28 cellular contexts compared by ENCODE assay signal in genomic region chr5:2330731-2331130, GRCh38.
"Had no signal": no experiment of that assay in that cellular context is flagged by ENCODE, and none has a peak within 500 bp of the region (broad histone marks: within the 10 kb centered on the region; RNA-seq: fewer than 3 reads in every experiment).

No MANE protein-coding gene starts in this region.

- H3K9me3 ChIP-seq: suprapubic skin, testis, thoracic aorta, thyroid gland, tibial artery, transverse colon, upper lobe of left lung, upper lobe of right lung, uterus, vagina had no signal

- H3K27ac ChIP-seq: stomach, suprapubic skin, testis, thoracic aorta, thyroid gland, tibial artery, tibial nerve, transverse colon, upper lobe of left lung, upper lobe of right lung, uterus, vagina had no signal

- H3K4me1 Mint-ChIP-seq: stimulated activated effector memory CD8-positive, alpha-beta T cell treated with anti-CD3 and anti-CD28 coated beads, Interleukin-12 subunit alpha, Interleukin-12 subunit beta, amount 100 ng/mL, for 72 hours; stimulated activated memory B cell treated with anti-CD40 and anti-IgM and Interleukin-4, amounts not matched to agents 10 μg/mL and 1 μg/mL and 100 μg/mL, for 72 hours; stimulated activated naive B cell treated with anti-CD40 and anti-IgM and Interleukin-4, amounts not matched to agents 10 μg/mL and 1 μg/mL and 100 μg/mL, for 72 hours; stimulated activated naive CD8-positive, alpha-beta T cell treated with anti-CD3 and anti-CD28 coated beads, Interleukin-15, amount 100 ng/mL, for 72 hours had no signal

- DNase-seq: stimulated activated CD4-positive, alpha-beta T cell treated with anti-CD3 and anti-CD28 coated beads, Interleukin-2, amount 100 ng/mL, for 48 hours; stimulated activated CD4-positive, alpha-beta T cell treated with anti-CD3 and anti-CD28 coated beads, Interleukin-4, amount 100 ng/mL, for 1 hour; stimulated activated CD4-positive, alpha-beta T cell treated with anti-CD3 and anti-CD28 coated beads, Interleukin-4, amount 100 ng/mL, for 24 hours; stimulated activated CD4-positive, alpha-beta T cell treated with anti-CD3 and anti-CD28 coated beads, Interleukin-4, amount 100 ng/mL, for 4 hours; stimulated activated CD8-positive, alpha-beta memory T cell treated with anti-CD3 and anti-CD28 coated beads, Interleukin-4, amount 100 ng/mL, for 48 hours; stimulated activated naive B cell treated with anti-CD40 and anti-IgM and Interleukin-4, amounts not matched to agents 10 μg/mL and 1 μg/mL and 100 μg/mL, for 72 hours; stimulated activated naive CD4-positive, alpha-beta T cell; stimulated activated naive CD4-positive, alpha-beta T cell treated with Interleukin-2 at 50 U/mL for 16 hours; stimulated activated naive CD8-positive, alpha-beta T cell treated with anti-CD3 and anti-CD28 coated beads, Interleukin-15, amount 100 ng/mL, for 72 hours; stimulated activated naive CD8-positive, alpha-beta T cell treated with anti-CD3 and anti-CD28 coated beads, Interleukin-15, Interleukin-2, amounts not matched to agents 100 U/mL and 50 U/mL, for 24 hours; stomach; substantia nigra; testis; thyroid gland; tibial artery; transverse colon; trophoblast cell; upper lobe of right lung; uterus had no signal

- H3K27me3 ChIP-seq: suprapubic skin, testis, thyroid gland, tibial artery, tibial nerve, transverse colon, upper lobe of left lung, upper lobe of right lung, uterus, vagina had no signal

- H3K4me1 ChIP-seq: stomach, suprapubic skin, testis, thyroid gland, tibial artery, tibial nerve, transverse colon, upper lobe of right lung, uterus, vagina had no signal

- ATAC-seq: stimulated activated effector memory CD8-positive, alpha-beta T cell treated with anti-CD3 and anti-CD28 coated beads, Interleukin-12 subunit alpha, Interleukin-12 subunit beta, amount 100 ng/mL, for 72 hours; stimulated activated memory B cell treated with anti-CD40 and anti-IgM and Interleukin-4, amounts not matched to agents 10 μg/mL and 1 μg/mL and 100 μg/mL, for 72 hours; stimulated activated naive B cell treated with anti-CD40 and anti-IgM and Interleukin-4, amounts not matched to agents 10 μg/mL and 1 μg/mL and 100 μg/mL, for 72 hours; stimulated activated naive CD8-positive, alpha-beta T cell treated with anti-CD3 and anti-CD28 coated beads, Interleukin-15, amount 100 ng/mL, for 72 hours; stimulated activated naive CD8-positive, alpha-beta T cell treated with anti-CD3 and anti-CD28 coated beads, Interleukin-15, Interleukin-2, amounts not matched to agents 100 U/mL and 50 U/mL, for 24 hours; upper lobe of right lung had no signal

- H3K27ac Mint-ChIP-seq: stimulated activated effector memory CD8-positive, alpha-beta T cell treated with anti-CD3 and anti-CD28 coated beads, Interleukin-12 subunit alpha, Interleukin-12 subunit beta, amount 100 ng/mL, for 72 hours; stimulated activated memory B cell treated with anti-CD40 and anti-IgM and Interleukin-4, amounts not matched to agents 10 μg/mL and 1 μg/mL and 100 μg/mL, for 72 hours; stimulated activated naive B cell treated with anti-CD40 and anti-IgM and Interleukin-4, amounts not matched to agents 10 μg/mL and 1 μg/mL and 100 μg/mL, for 72 hours; stimulated activated naive CD8-positive, alpha-beta T cell treated with anti-CD3 and anti-CD28 coated beads, Interleukin-15, amount 100 ng/mL, for 72 hours; stimulated activated naive CD8-positive, alpha-beta T cell treated with anti-CD3 and anti-CD28 coated beads, Interleukin-15, Interleukin-2, amounts not matched to agents 100 ng/mL and 50 ng/mL, for 24 hours; type B pancreatic cell had no signal

- H3K9me3 Mint-ChIP-seq: type B pancreatic cell had no signal

- H3K4me3 ChIP-seq: stomach, suprapubic skin, testis, thoracic aorta, thyroid gland, tibial artery, tibial nerve, transverse colon, upper lobe of left lung, upper lobe of right lung, uterus, vagina had no signal

- H3K36me3 Mint-ChIP-seq: stimulated activated effector memory CD8-positive, alpha-beta T cell treated with anti-CD3 and anti-CD28 coated beads, Interleukin-12 subunit alpha, Interleukin-12 subunit beta, amount 100 ng/mL, for 72 hours; stimulated activated memory B cell treated with anti-CD40 and anti-IgM and Interleukin-4, amounts not matched to agents 10 μg/mL and 1 μg/mL and 100 μg/mL, for 72 hours; stimulated activated naive B cell treated with anti-CD40 and anti-IgM and Interleukin-4, amounts not matched to agents 10 μg/mL and 1 μg/mL and 100 μg/mL, for 72 hours; type B pancreatic cell had no signal

- H3K27me3 Mint-ChIP-seq: stimulated activated memory B cell treated with anti-CD40 and anti-IgM and Interleukin-4, amounts not matched to agents 10 μg/mL and 1 μg/mL and 100 μg/mL, for 72 hours; stimulated activated naive B cell treated with anti-CD40 and anti-IgM and Interleukin-4, amounts not matched to agents 10 μg/mL and 1 μg/mL and 100 μg/mL, for 72 hours; stimulated activated naive CD8-positive, alpha-beta T cell treated with anti-CD3 and anti-CD28 coated beads, Interleukin-15, Interleukin-2, amounts not matched to agents 100 ng/mL and 50 ng/mL, for 24 hours had no signal

- H3K4me3 Mint-ChIP-seq: stimulated activated effector memory CD8-positive, alpha-beta T cell treated with anti-CD3 and anti-CD28 coated beads, Interleukin-12 subunit alpha, Interleukin-12 subunit beta, amount 100 ng/mL, for 72 hours; stimulated activated memory B cell treated with anti-CD40 and anti-IgM and Interleukin-4, amounts not matched to agents 10 μg/mL and 1 μg/mL and 100 μg/mL, for 72 hours; stimulated activated naive B cell treated with anti-CD40 and anti-IgM and Interleukin-4, amounts not matched to agents 10 μg/mL and 1 μg/mL and 100 μg/mL, for 72 hours; stimulated activated naive CD8-positive, alpha-beta T cell treated with anti-CD3 and anti-CD28 coated beads, Interleukin-15, amount 100 ng/mL, for 72 hours; stimulated activated naive CD8-positive, alpha-beta T cell treated with anti-CD3 and anti-CD28 coated beads, Interleukin-15, Interleukin-2, amounts not matched to agents 100 ng/mL and 50 ng/mL, for 24 hours; type B pancreatic cell had no signal

- H3K36me3 ChIP-seq: stomach, suprapubic skin, thoracic aorta, thyroid gland, tibial artery, tibial nerve, transverse colon, upper lobe of left lung, upper lobe of right lung, uterus, vagina had no signal
